In genomic region chr5:35117960-35118359, GRCh38 we compare ENCODE assay signal across 16 cellular contexts.
A peak's percentile ranks its signal among the peaks of the same experiment; 100 is the strongest.
DNase-seq lines count a peak whose midpoint lies in the region; ATAC-seq and TF ChIP-seq lines count a peak whose summit lies in the region.
"Had no signal": no experiment of that assay in that cellular context is flagged by ENCODE, and none has a peak within 500 bp of the region (broad histone marks: within the 10 kb centered on the region; RNA-seq: fewer than 3 reads in every experiment).

No MANE protein-coding gene starts in this region.

- H4K20me1 ChIP-seq in GM23338 (replicated peaks; ENCODE audit: insufficient read depth): no peaks in the 10 kb centered on the region

- H3K4me3 Mint-ChIP-seq in GM23338 (no peak overlapping the region), endothelial cell (ENCODE audit: unreplicated experiment) (no peak overlapping the region)
- H3K4me3 Mint-ChIP-seq: CD4-positive, CD25-positive, alpha-beta regulatory T cell; IgD-negative memory B cell had no signal

- H3K27me3 ChIP-seq in GM23338 (ENCODE audit: insufficient read depth): no peaks in the 10 kb centered on the region
- H3K27me3 ChIP-seq: esophagus squamous epithelium, uterus had no signal

- no peak overlapping the region for H2AFZ ChIP-seq in GM23338
- H2AFZ ChIP-seq: parathyroid adenoma had no signal

- no peak overlapping the region for H3K27ac ChIP-seq in GM23338 (ENCODE audit: low read depth)
- H3K27ac ChIP-seq: esophagus squamous epithelium, parathyroid adenoma, uterus had no signal

- ATAC-seq in GM21423 (IDR thresholded peaks at IDR 0.05; ENCODE audit: unreplicated experiment): peak; percentile 58
- ATAC-seq in GM23338: no peak
- ATAC-seq: left lobe of liver had no signal

- no peaks in the 10 kb centered on the region for H3K4me1 ChIP-seq in GM23338 (ENCODE audit: insufficient read depth)

- H3K36me3 Mint-ChIP-seq in GM23338 (ENCODE audit: low read depth) (no peaks in the 10 kb centered on the region), endothelial cell (ENCODE audit: low read depth, unreplicated experiment) (no peaks in the 10 kb centered on the region)
- H3K36me3 Mint-ChIP-seq: CD4-positive, CD25-positive, alpha-beta regulatory T cell; IgD-negative memory B cell had no signal

- H3K27me3 Mint-ChIP-seq in GM23338 (ENCODE audit: insufficient read depth, low read depth, poor library complexity) (peaks cover 2% of the 10 kb centered on the region), endothelial cell (ENCODE audit: unreplicated experiment) (no peaks in the 10 kb centered on the region)
- H3K27me3 Mint-ChIP-seq: CD4-positive, CD25-positive, alpha-beta regulatory T cell had no signal

- H3K9me3 Mint-ChIP-seq in GM23338: no peaks in the 10 kb centered on the region
- H3K9me3 Mint-ChIP-seq in endothelial cell (ENCODE audit: unreplicated experiment): no peaks in the 10 kb centered on the region

- DNase-seq in AG10803 (ENCODE audit: low read depth) (peak; percentile 77), M059J (ENCODE audit: low read depth) (peak; percentile 77), fibroblast of mammary gland (ENCODE audit: low read depth) (peak; percentile 80), DMS153 (lab: John Stamatoyannopoulos, UW) (no peak), GM23338 (ENCODE audit: low spot score) (no peak), endothelial cell (ENCODE audit: low spot score) (no peak)
- no peak for DNase-seq in activated CD8-positive, alpha-beta memory T cell treated with anti-CD3 and anti-CD28 coated beads, Interleukin-2, amount 50 U/mL, for 48 hours
- DNase-seq: activated CD4-positive, alpha-beta T cell treated with anti-CD3 and anti-CD28 coated beads for 48 hours; CD4-positive, CD25-positive, alpha-beta regulatory T cell; esophagus squamous epithelium; NCI-H345; uterus had no signal

- H3K4me1 Mint-ChIP-seq in GM23338 (no peaks in the 10 kb centered on the region), endothelial cell (ENCODE audit: unreplicated experiment) (no peaks in the 10 kb centered on the region)
- H3K4me1 Mint-ChIP-seq: CD4-positive, CD25-positive, alpha-beta regulatory T cell had no signal

- no peaks in the 10 kb centered on the region for H3K36me3 ChIP-seq in GM23338 (ENCODE audit: insufficient read depth)
- H3K36me3 ChIP-seq: esophagus squamous epithelium, uterus had no signal

- H3K27ac Mint-ChIP-seq in GM23338 (no peak overlapping the region), endothelial cell (ENCODE audit: unreplicated experiment) (no peak overlapping the region)
- H3K27ac Mint-ChIP-seq: CD4-positive, CD25-positive, alpha-beta regulatory T cell; IgD-negative memory B cell had no signal

- TF ChIP-seq CTCF in AG10803 (conservative IDR thresholded peaks at IDR 0.05; ENCODE audit: low read length) (no peak), fibroblast of mammary gland (conservative IDR thresholded peaks at IDR 0.05; ENCODE audit: control insufficient read depth, insufficient read depth, low read depth, low read length) (no peak), GM23338 (conservative IDR thresholded peaks at IDR 0.05; ENCODE audit: low read depth in 2 of 2) (no peak), endothelial cell (IDR thresholded peaks at IDR 0.05; ENCODE audit: unreplicated experiment) (no peak)

- H3K79me2 ChIP-seq in GM23338 (replicated peaks; ENCODE audit: insufficient read depth): no peaks in the 10 kb centered on the region

- H3K4me3 ChIP-seq in AG10803 (ENCODE audit: low read length) (no peak overlapping the region), fibroblast of mammary gland (ENCODE audit: control insufficient read depth, low read depth, low read length) (no peak overlapping the region), GM23338 (no peak overlapping the region)
- H3K4me3 ChIP-seq: esophagus squamous epithelium, uterus had no signal

- peaks cover 13% of the 10 kb centered on the region; the same call in 1 of the 2 replicates for H3K9me2 ChIP-seq in GM23338 (ENCODE audit: insufficient read depth)

- H3K4me2 ChIP-seq in GM23338: no peak overlapping the region

- H3F3A ChIP-seq in GM23338 (replicated peaks; ENCODE audit: low read depth): no peaks in the 10 kb centered on the region

TF ChIP-seq in GM23338, 12 proteins besides CTCF, POLR2A, EP300 and RAD21:
- TF ChIP-seq STAT1 (IDR thresholded peaks at IDR 0.05; ENCODE audit: unreplicated experiment) (no peak), JUNB (IDR thresholded peaks at IDR 0.05; ENCODE audit: unreplicated experiment) (no peak), ZNF114 (CRISPR knock-in tag; IDR thresholded peaks at IDR 0.05) (no peak), ZNF462 (CRISPR knock-in tag; IDR thresholded peaks at IDR 0.05) (no peak), ETS1 (IDR thresholded peaks at IDR 0.05) (no peak)

Comparison
In these comparisons a context has a peak if more than half of its experiments do, and no peak if none do; other contexts are left out.
1. DNase-seq: peak in AG10803 (single experiment), M059J (single experiment) and fibroblast of mammary gland (single experiment); none in DMS153 (single experiment), GM23338 (single experiment), endothelial cell (single experiment) and activated CD8-positive, alpha-beta memory T cell treated with anti-CD3 and anti-CD28 coated beads, Interleukin-2, amount 50 U/mL, for 48 hours (single experiment).